Comparison of ENCODE assay signal across 31 cellular contexts in the genomic region with DNA sequence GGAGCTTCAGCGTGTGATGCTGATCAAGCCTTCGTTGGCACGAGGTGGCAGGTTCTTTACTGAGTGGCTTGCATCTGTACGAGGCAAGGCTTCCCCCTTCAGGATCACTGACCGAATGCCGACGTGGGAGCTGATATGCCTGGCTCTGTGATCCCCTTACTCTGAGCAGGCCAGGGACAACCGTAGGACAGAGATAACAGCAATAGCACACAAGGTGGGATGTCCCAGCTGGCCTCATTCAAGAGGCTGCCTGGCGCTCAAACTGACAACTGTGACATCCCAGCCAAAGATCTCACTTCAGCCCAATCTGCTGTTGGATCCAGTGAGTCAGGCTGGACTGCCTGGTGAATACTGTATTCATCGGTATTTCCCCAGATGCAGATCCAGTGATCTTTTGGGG.
"Had no signal": no experiment of that assay in that cellular context is flagged by ENCODE, and none has a peak within 500 bp of the region (broad histone marks: within the 10 kb centered on the region; RNA-seq: fewer than 3 reads in every experiment).

No MANE protein-coding gene starts in this region.

- H3K9me3 ChIP-seq: adrenal gland, body of pancreas, breast epithelium, SJCRH30 had no signal

- H3K27ac ChIP-seq: adrenal gland, body of pancreas, breast epithelium, KMS-11, SJCRH30, SK-N-MC, WERI-Rb-1 had no signal

- DNase-seq: activated CD4-positive, alpha-beta T cell treated with anti-CD3 and anti-CD28 coated beads for 36 hours; activated CD4-positive, alpha-beta T cell treated with anti-CD3 and anti-CD28 coated beads, Interleukin-2, amount 10 ng/mL, durations not matched to agents 7 days and 5 days; activated CD4-positive, alpha-beta T cell treated with anti-CD3 and anti-CD28 coated beads, Interleukin-2, amount 50 U/mL, for 48 hours; activated CD4-positive, CD25-positive, alpha-beta regulatory T cell; activated CD8-positive, alpha-beta memory T cell treated with anti-CD3 and anti-CD28 coated beads, Interleukin-2, amount 50 U/mL, for 4 hours; activated CD8-positive, alpha-beta T cell treated with anti-CD3 and anti-CD28 coated beads, Interleukin-2, amount 10 ng/mL, durations not matched to agents 7 days and 5 days; activated gamma-delta T cell treated with Interleukin-2 at 50 U/mL for 16 hours; activated naive CD4-positive, alpha-beta T cell treated with anti-CD3 and anti-CD28 coated beads for 36 hours; activated T-cell treated with anti-CD3 and anti-CD28 coated beads for 4 hours; activated T-cell treated with anti-CD3 and anti-CD28 coated beads, Interleukin-2, amount 50 U/mL, for 4 hours; adrenal gland; body of pancreas; MM.1S; MV-4-11; NCI-H1092; NCI-H1436 treated with DMSO at 0.1 percent for 48 hours; NCI-H1694 treated with DMSO at 0.1 percent for 48 hours; NCI-H2029; NCI-H345; NCI-H524 treated with DMSO at 0.1 percent for 48 hours; RPMI8226; SJCRH30; T-cell; T-helper 17 cell; WERI-Rb-1 had no signal

- H3K27me3 ChIP-seq: adrenal gland, body of pancreas, breast epithelium, SJCRH30 had no signal

- H3K4me2 ChIP-seq: KMS-11 had no signal

- H3K4me3 Mint-ChIP-seq: activated CD4-positive, alpha-beta T cell treated with anti-CD3 and anti-CD28 coated beads for 36 hours; activated CD4-positive, alpha-beta T cell treated with anti-CD3 and anti-CD28 coated beads, Interleukin-2, amount 10 ng/mL, durations not matched to agents 7 days and 5 days; activated CD8-positive, alpha-beta T cell treated with anti-CD3 and anti-CD28 coated beads, Interleukin-2, amount 10 ng/mL, durations not matched to agents 7 days and 5 days; activated naive CD4-positive, alpha-beta T cell treated with anti-CD3 and anti-CD28 coated beads for 36 hours; activated T-cell treated with anti-CD3 and anti-CD28 coated beads, Interleukin-2, amount 50 U/mL, for 4 hours; activated T-helper 1 cell treated with anti-CD3 and anti-CD28 coated beads, Interleukin-12 subunit alpha, Interleukin-12 subunit beta, Interleukin-2, Interleukin-4 antibody, amounts not matched to agents 30 ng/mL and 10 ng/mL and 1 ng/mL, durations not matched to agents 14 hours and 24 hours and 36 hours; T-cell; T-helper 17 cell had no signal

- H3K4me1 Mint-ChIP-seq: activated CD4-positive, alpha-beta T cell treated with anti-CD3 and anti-CD28 coated beads for 36 hours; activated CD4-positive, alpha-beta T cell treated with anti-CD3 and anti-CD28 coated beads, Interleukin-2, amount 10 ng/mL, durations not matched to agents 7 days and 5 days; T-cell; T-helper 17 cell had no signal

- H3K4me1 ChIP-seq: body of pancreas, breast epithelium had no signal

- H3K4me3 ChIP-seq: adrenal gland, body of pancreas, breast epithelium, SJCRH30, SK-N-MC had no signal

- H3K9ac ChIP-seq: KMS-11 had no signal

- H3K27ac Mint-ChIP-seq: activated CD4-positive, alpha-beta T cell treated with anti-CD3 and anti-CD28 coated beads for 36 hours; activated CD4-positive, alpha-beta T cell treated with anti-CD3 and anti-CD28 coated beads, Interleukin-2, amount 10 ng/mL, durations not matched to agents 7 days and 5 days; activated CD8-positive, alpha-beta T cell treated with anti-CD3 and anti-CD28 coated beads, Interleukin-2, amount 10 ng/mL, durations not matched to agents 7 days and 5 days; activated naive CD4-positive, alpha-beta T cell treated with anti-CD3 and anti-CD28 coated beads for 36 hours; activated naive CD4-positive, alpha-beta T cell treated with anti-CD3 and anti-CD28 coated beads, Interleukin-2, amount 50 U/mL, for 72 hours; activated T-helper 1 cell treated with anti-CD3 and anti-CD28 coated beads, Interleukin-12 subunit alpha, Interleukin-12 subunit beta, Interleukin-2, Interleukin-4 antibody, amounts not matched to agents 30 ng/mL and 10 ng/mL and 1 ng/mL, durations not matched to agents 14 hours and 24 hours and 36 hours; T-cell; T-helper 17 cell had no signal

- ATAC-seq: activated CD4-positive, alpha-beta T cell treated with anti-CD3 and anti-CD28 coated beads for 36 hours; activated CD8-positive, alpha-beta T cell treated with anti-CD3 and anti-CD28 coated beads, Interleukin-2, amount 10 ng/mL, durations not matched to agents 7 days and 5 days; activated naive CD4-positive, alpha-beta T cell treated with anti-CD3 and anti-CD28 coated beads, Interleukin-2, amount 50 U/mL, for 72 hours; activated T-cell treated with anti-CD3 and anti-CD28 coated beads, Interleukin-2, amount 50 U/mL, for 4 hours; body of pancreas; Panc1; T-cell; T-helper 17 cell had no signal

- H3K36me3 Mint-ChIP-seq: T-cell had no signal

- H3K27me3 Mint-ChIP-seq: activated CD4-positive, alpha-beta T cell treated with anti-CD3 and anti-CD28 coated beads, Interleukin-2, amount 10 ng/mL, durations not matched to agents 7 days and 5 days had no signal

- H3K36me3 ChIP-seq: adrenal gland, breast epithelium, SJCRH30, WERI-Rb-1 had no signal

- H3K9me3 Mint-ChIP-seq: activated CD4-positive, alpha-beta T cell treated with anti-CD3 and anti-CD28 coated beads, Interleukin-2, amount 10 ng/mL, durations not matched to agents 7 days and 5 days; activated naive CD4-positive, alpha-beta T cell treated with anti-CD3 and anti-CD28 coated beads for 36 hours; activated naive CD4-positive, alpha-beta T cell treated with anti-CD3 and anti-CD28 coated beads, Interleukin-2, amount 50 U/mL, for 72 hours; activated T-helper 1 cell treated with anti-CD3 and anti-CD28 coated beads, Interleukin-12 subunit alpha, Interleukin-12 subunit beta, Interleukin-2, Interleukin-4 antibody, amounts not matched to agents 30 ng/mL and 10 ng/mL and 1 ng/mL, durations not matched to agents 14 hours and 24 hours and 36 hours had no signal
